Comparison of ENCODE assay signal across 22 cellular contexts in genomic region chr10:1115262-1115955, GRCh38. TPM values are rescaled to one million over a fixed set of nuclear protein-coding genes. Genes with fewer than 3 reads are reported as not detected.
DNase-seq lines count a peak whose midpoint lies in the region; ATAC-seq and TF ChIP-seq lines count a peak whose summit lies in the region.
"Had no signal": no experiment of that assay in that cellular context is flagged by ENCODE, and none has a peak within 500 bp of the region (broad histone marks: within the 10 kb centered on the region; RNA-seq: fewer than 3 reads in every experiment).

No MANE protein-coding gene starts in this region.

- H3K4me3 ChIP-seq in transverse colon = no peak overlapping the region
- H3K4me3 ChIP-seq: dorsolateral prefrontal cortex, heart left ventricle, neural progenitor cell, PC-9, SJSA1 had no signal

- no peak for ATAC-seq in activated naive CD4-positive, alpha-beta T cell treated with anti-CD3 and anti-CD28 coated beads, Interleukin-2, amount 50 U/mL, for 72 hours
- no peak for ATAC-seq in foreskin keratinocyte
- ATAC-seq: activated CD4-positive, alpha-beta T cell treated with anti-CD3 and anti-CD28 coated beads for 36 hours; activated naive CD8-positive, alpha-beta T cell treated with anti-CD3 and anti-CD28 coated beads, Interleukin-2, amount 50 U/mL, for 24 hours had no signal

- 52 to 65% methylated on average over 3 to 8 of the region's 8 CpGs for WGBS in transverse colon (ENCODE audit: low coverage in 1 of 2), 2 donors

- peaks cover 7% of the 10 kb centered on the region for H3K27me3 Mint-ChIP-seq in endothelial cell (ENCODE audit: unreplicated experiment)
- H3K27me3 Mint-ChIP-seq: activated CD4-positive, alpha-beta T cell treated with anti-CD3 and anti-CD28 coated beads for 36 hours; activated naive CD8-positive, alpha-beta T cell treated with anti-CD3 and anti-CD28 coated beads, Interleukin-2, amount 50 U/mL, for 24 hours had no signal

- H3K27ac Mint-ChIP-seq in activated naive CD4-positive, alpha-beta T cell treated with anti-CD3 and anti-CD28 coated beads, Interleukin-2, amount 50 U/mL, for 72 hours = peak overlapping the region; percentile 58 to 73
- H3K27ac Mint-ChIP-seq in endothelial cell (ENCODE audit: unreplicated experiment) = no peak overlapping the region
- H3K27ac Mint-ChIP-seq: activated CD4-positive, alpha-beta T cell treated with anti-CD3 and anti-CD28 coated beads for 36 hours; activated naive CD8-positive, alpha-beta T cell treated with anti-CD3 and anti-CD28 coated beads, Interleukin-2, amount 50 U/mL, for 24 hours; neural progenitor cell had no signal

- H3K4me1 Mint-ChIP-seq in endothelial cell (ENCODE audit: unreplicated experiment) = peaks cover 5% of the 10 kb centered on the region

- in situ Hi-C loops in transverse colon (cut with MboI; ENCODE audit: low pct_ligation_motif_present in 1 of 4, low pct_unique_long_range_greater_than_20kb in 1 of 4, low sequenced_read_pairs in 3 of 4) = no loop called here

- peak in 1 of 2 donors; percentile 23 for DNase-seq in activated naive CD4-positive, alpha-beta T cell treated with anti-CD3 and anti-CD28 coated beads, Interleukin-2, amount 50 U/mL, for 72 hours (ENCODE audit: low spot score in 2 of 2)
- DNase-seq in activated naive CD4-positive, alpha-beta T cell treated with anti-CD3 and anti-CD28 coated beads, Interleukin-2, amount 50 U/mL, for 16 hours = no peak
- peak; percentile 71 for DNase-seq in NCI-H146 (lab: John Stamatoyannopoulos, UW)
- no peak for DNase-seq in endothelial cell (ENCODE audit: low spot score)
- peak; percentile 57 for DNase-seq in transverse colon
- no peak for DNase-seq in activated effector memory CD4-positive, alpha-beta T cell treated with Interleukin-2 at 50 U/mL for 16 hours
- no peak for DNase-seq in foreskin keratinocyte
- no peak for DNase-seq in DMS79 treated with DMSO at 0.1 percent for 48 hours (lab: John Stamatoyannopoulos, UW)
- DNase-seq: activated CD4-positive, alpha-beta T cell treated with anti-CD3 and anti-CD28 coated beads for 36 hours; activated naive CD8-positive, alpha-beta T cell treated with anti-CD3 and anti-CD28 coated beads, Interleukin-2, amount 50 U/mL, for 24 hours; activated T-cell treated with anti-CD3 and anti-CD28 coated beads, Interleukin-2, amount 50 U/mL, for 1 hour; Caco-2; heart left ventricle; IMR-90; mammary epithelial cell; NCI-H2081 treated with DMSO at 0.1 percent for 48 hours; NCI-H526 treated with DMSO at 0.1 percent for 48 hours; PC-9; T1000 had no signal

- H3K4me1 ChIP-seq in transverse colon = peaks cover 0 to 38% (median 19%) of the 10 kb centered on the region in 4 donors
- no peaks in the 10 kb centered on the region for H3K4me1 ChIP-seq in foreskin keratinocyte
- H3K4me1 ChIP-seq: Caco-2 had no signal

- no peaks in the 10 kb centered on the region for H3K9me3 Mint-ChIP-seq in activated naive CD4-positive, alpha-beta T cell treated with anti-CD3 and anti-CD28 coated beads, Interleukin-2, amount 50 U/mL, for 72 hours
- H3K9me3 Mint-ChIP-seq in endothelial cell (ENCODE audit: unreplicated experiment) = no peaks in the 10 kb centered on the region
- H3K9me3 Mint-ChIP-seq: activated naive CD8-positive, alpha-beta T cell treated with anti-CD3 and anti-CD28 coated beads, Interleukin-2, amount 50 U/mL, for 24 hours; neural progenitor cell had no signal

- intact Hi-C loops in transverse colon (cut with DNase I; ENCODE audit: low total_unique reads) = no loop called here

- peak overlapping the region; percentile 12 for H3K4me3 Mint-ChIP-seq in endothelial cell (ENCODE audit: unreplicated experiment)
- H3K4me3 Mint-ChIP-seq: activated CD4-positive, alpha-beta T cell treated with anti-CD3 and anti-CD28 coated beads for 36 hours; activated naive CD8-positive, alpha-beta T cell treated with anti-CD3 and anti-CD28 coated beads, Interleukin-2, amount 50 U/mL, for 24 hours; neural progenitor cell had no signal

- peak overlapping the region; percentile 2 to 62 (median 52) for H3K27ac ChIP-seq in transverse colon
- no peak overlapping the region for H3K27ac ChIP-seq in foreskin keratinocyte
- H3K27ac ChIP-seq: heart left ventricle, neural progenitor cell, PC-9, SJSA1 had no signal

- no peaks in the 10 kb centered on the region for H3K27me3 ChIP-seq in transverse colon
- no peaks in the 10 kb centered on the region for H3K27me3 ChIP-seq in foreskin keratinocyte
- H3K27me3 ChIP-seq: dorsolateral prefrontal cortex, heart left ventricle, neural progenitor cell, SJSA1 had no signal

- no peak for TF ChIP-seq POLR2A in transverse colon (IDR thresholded peaks at IDR 0.05)

- H3K9me3 ChIP-seq in transverse colon = no peaks in the 10 kb centered on the region
- H3K9me3 ChIP-seq: Caco-2, heart left ventricle, SJSA1 had no signal

- no peak for TF ChIP-seq EP300 in transverse colon (IDR thresholded peaks at IDR 0.05; ENCODE audit: low read depth)

- H3K36me3 Mint-ChIP-seq in activated naive CD4-positive, alpha-beta T cell treated with anti-CD3 and anti-CD28 coated beads, Interleukin-2, amount 50 U/mL, for 72 hours = peaks cover 38 to 63% of the 10 kb centered on the region in 2 donors
- H3K36me3 Mint-ChIP-seq in endothelial cell (ENCODE audit: low read depth, unreplicated experiment) = peaks cover 41% of the 10 kb centered on the region

- no peak for TF ChIP-seq CTCF in endothelial cell (IDR thresholded peaks at IDR 0.05; ENCODE audit: unreplicated experiment)
- TF ChIP-seq CTCF in transverse colon (IDR thresholded peaks at IDR 0.05) = peak in 2 of 5 experiments; percentile 8 to 18
- TF ChIP-seq CTCF in foreskin keratinocyte (conservative IDR thresholded peaks at IDR 0.05) = no peak

- peaks cover 0 to 24% (median 6%) of the 10 kb centered on the region in 4 donors for H3K36me3 ChIP-seq in transverse colon
- H3K36me3 ChIP-seq: neural progenitor cell had no signal

RNA-seq across cellular contexts. Expression of gene WDR37, which starts 59.2 kb away (rescaled TPM):
- 10 to 100 TPM; 21.2 to 31.5 TPM for total RNA-seq in activated naive CD4-positive, alpha-beta T cell treated with anti-CD3 and anti-CD28 coated beads, Interleukin-2, amount 50 U/mL, for 72 hours
- total RNA-seq in endothelial cell (ENCODE audit: unreplicated experiment) (32.6 TPM), transverse colon (10 to 100 TPM; 14.5 to 22.1 (median 19.7) TPM), foreskin keratinocyte (14.8 and 18.1 TPM in 2 replicates)
- polyA plus RNA-seq in foreskin keratinocyte = 6.0 and 6.5 TPM in 2 replicates

Comparison
In these comparisons a context has a peak if more than half of its experiments do, and no peak if none do; other contexts are left out.
1. DNase-seq: peak in NCI-H146 (single experiment) and transverse colon (single experiment); none in activated naive CD4-positive, alpha-beta T cell treated with anti-CD3 and anti-CD28 coated beads, Interleukin-2, amount 50 U/mL, for 16 hours (single experiment), endothelial cell (single experiment), activated effector memory CD4-positive, alpha-beta T cell treated with Interleukin-2 at 50 U/mL for 16 hours (single experiment), foreskin keratinocyte (0 of 2) and DMS79 treated with DMSO at 0.1 percent for 48 hours (single experiment).